Comparison of ENCODE assay signal across 8 cellular contexts in genomic region chr2:174778479-174778962, GRCh38. TPM values are rescaled to one million over a fixed set of nuclear protein-coding genes. Genes with fewer than 3 reads are reported as not detected.
A peak's percentile ranks its signal among the peaks of the same experiment; 100 is the strongest.
DNase-seq lines count a peak whose midpoint lies in the region; ATAC-seq, FAIRE-seq and TF ChIP-seq lines count a peak whose summit lies in the region.

No MANE protein-coding gene starts in this region.

- H3K4me1 Mint-ChIP-seq in HFFc6 (ENCODE audit: low read depth): peaks cover 61% of the 10 kb centered on the region
- peaks cover 41% of the 10 kb centered on the region for H3K4me1 Mint-ChIP-seq in activated naive CD8-positive, alpha-beta T cell treated with anti-CD3 and anti-CD28 coated beads, Interleukin-2, amount 10 ng/mL, durations not matched to agents 7 days and 5 days

- H3K9me3 Mint-ChIP-seq in HFFc6: no peaks in the 10 kb centered on the region
- no peaks in the 10 kb centered on the region for H3K9me3 Mint-ChIP-seq in activated naive CD8-positive, alpha-beta T cell treated with anti-CD3 and anti-CD28 coated beads, Interleukin-2, amount 10 ng/mL, durations not matched to agents 7 days and 5 days

- H3K4me3 Mint-ChIP-seq in HFFc6: peak overlapping the region; percentile 64
- H3K4me3 Mint-ChIP-seq in activated naive CD8-positive, alpha-beta T cell treated with anti-CD3 and anti-CD28 coated beads, Interleukin-2, amount 10 ng/mL, durations not matched to agents 7 days and 5 days: peak overlapping the region; percentile 59

- POLR2A ChIA-PET in activated naive CD8-positive, alpha-beta T cell treated with anti-CD3 and anti-CD28 coated beads, Interleukin-2, amount 10 ng/mL, durations not matched to agents 7 days and 5 days (lab: Charles Lee): interaction anchor here (0.8 to 1.2 kb wide), 2 partner anchors 30 to 183 kb away, joined by 3 read pairs; no protein-coding TSS in a partner anchor

- TF ChIP-seq CTCF in HFFc6 (IDR thresholded peaks at IDR 0.05) (no peak), kidney (IDR thresholded peaks at IDR 0.05; ENCODE audit: borderline replicate concordance, extremely low read depth, insufficient read depth) (no peak)

- no peak overlapping the region for H3K4me3 ChIP-seq in kidney (ENCODE audit: low read length in 2 of 2)

- H3K27me3 Mint-ChIP-seq in HFFc6 (ENCODE audit: insufficient read depth): peaks cover 5% of the 10 kb centered on the region
- H3K27me3 Mint-ChIP-seq in activated naive CD8-positive, alpha-beta T cell treated with anti-CD3 and anti-CD28 coated beads, Interleukin-2, amount 10 ng/mL, durations not matched to agents 7 days and 5 days: no peaks in the 10 kb centered on the region

- H3K36me3 Mint-ChIP-seq in HFFc6 (ENCODE audit: low read depth): no peaks in the 10 kb centered on the region
- no peaks in the 10 kb centered on the region for H3K36me3 Mint-ChIP-seq in activated naive CD8-positive, alpha-beta T cell treated with anti-CD3 and anti-CD28 coated beads, Interleukin-2, amount 10 ng/mL, durations not matched to agents 7 days and 5 days

- H3K9me3 ChIP-seq in kidney (ENCODE audit: control insufficient read depth in 1 of 2, low read length in 2 of 2): no peaks in the 10 kb centered on the region

- H3K27ac ChIP-seq in kidney (ENCODE audit: low read depth in 2 of 2, low read length in 2 of 2): no peak overlapping the region

- peak overlapping the region; percentile 100 for H3K27ac Mint-ChIP-seq in HFFc6
- peak overlapping the region; percentile 80 for H3K27ac Mint-ChIP-seq in activated naive CD8-positive, alpha-beta T cell treated with anti-CD3 and anti-CD28 coated beads, Interleukin-2, amount 10 ng/mL, durations not matched to agents 7 days and 5 days

- peak; percentile 90 for ATAC-seq in activated naive CD8-positive, alpha-beta T cell treated with anti-CD3 and anti-CD28 coated beads, Interleukin-2, amount 10 ng/mL, durations not matched to agents 7 days and 5 days (ENCODE audit: low read depth)
- ATAC-seq in HG03457 (IDR thresholded peaks at IDR 0.05; ENCODE audit: unreplicated experiment): no peak

- H3K9ac ChIP-seq in kidney (ENCODE audit: low read length in 2 of 2): no peak overlapping the region

- intact Hi-C loops in kidney (cut with DNase I): loop anchor here (10.0 kb wide), 1 partner anchor 206 kb away; no protein-coding TSS in a partner anchor

- FAIRE-seq in kidney (lab: Jason Lieb, UNC): no peak

- peaks cover 0 to 3% of the 10 kb centered on the region in 2 donors for H3K4me1 ChIP-seq in kidney (ENCODE audit: control insufficient read depth in 1 of 2, insufficient read depth in 1 of 2, low read depth in 1 of 2, low read length in 2 of 2)

- no peaks in the 10 kb centered on the region for H3K36me3 ChIP-seq in kidney (ENCODE audit: control insufficient read depth in 1 of 2, insufficient read depth in 2 of 2, low read length in 2 of 2)

- DNase-seq in AG08395 (ENCODE audit: low spot score): peak; percentile 95
- DNase-seq in HFFc6: peak; percentile 97
- DNase-seq in SW480 (ENCODE audit: low spot score): peak; percentile 99
- peak; percentile 80 for DNase-seq in activated naive CD8-positive, alpha-beta T cell treated with anti-CD3 and anti-CD28 coated beads, Interleukin-2, amount 10 ng/mL, durations not matched to agents 7 days and 5 days
- DNase-seq in kidney: peak; percentile 85
- peak; percentile 31 for DNase-seq in stimulated activated CD8-positive, alpha-beta memory T cell treated with anti-CD3 and anti-CD28 coated beads, Interleukin-12 subunit alpha, Interleukin-12 subunit beta, amount 100 ng/mL, for 24 hours (ENCODE audit: extremely low read depth)
- no peak for DNase-seq in DMS53 treated with DMSO at 0.1 percent for 48 hours (lab: John Stamatoyannopoulos, UW; ENCODE audit: unreplicated experiment)

RNA-seq across cellular contexts. Expression of gene CHRNA1, which starts 14.2 kb away (rescaled TPM):
- under 1 TPM in 1 of 6 experiments, not detected in 5; 0.14 TPM for total RNA-seq in HFFc6 (2021; fragmentation: NEBNext Ultra II Directional; extraction: Animal tissue kit (Norgen Biotek cat#: 25700))
- total RNA-seq in activated naive CD8-positive, alpha-beta T cell treated with anti-CD3 and anti-CD28 coated beads, Interleukin-2, amount 10 ng/mL, durations not matched to agents 7 days and 5 days: not detected
- not detected for total RNA-seq in kidney
- polyA plus RNA-seq in kidney (ENCODE audit: insufficient read depth, low read depth, low replicate concordance): not detected
